In the genomic region with DNA sequence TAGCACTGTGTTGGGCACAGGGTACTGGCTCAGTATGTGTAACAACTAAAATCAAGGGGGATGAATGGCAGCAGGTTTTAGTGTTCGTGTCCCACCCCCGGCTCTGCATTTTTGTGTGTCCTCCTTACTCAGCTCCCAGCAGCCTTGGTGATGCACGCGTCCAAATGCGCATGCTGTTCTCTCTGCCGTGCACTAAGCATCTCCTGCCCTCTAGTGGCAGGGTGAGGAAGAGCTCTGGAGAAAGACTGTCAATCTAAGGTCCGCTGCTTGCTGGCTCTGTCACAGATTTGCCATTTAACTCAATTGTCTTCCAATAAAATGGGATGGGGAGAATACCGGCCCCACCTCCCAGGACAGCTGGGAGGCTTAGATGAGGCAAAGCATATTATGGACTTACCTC, we compare ENCODE assay signal across 8 cellular contexts.
A peak's percentile ranks its signal among the peaks of the same experiment; 100 is the strongest.
DNase-seq lines count a peak whose midpoint lies in the region; ATAC-seq, FAIRE-seq and TF ChIP-seq lines count a peak whose summit lies in the region.

No MANE protein-coding gene starts in this region.

- H3K36me3 ChIP-seq in Loucy (ENCODE audit: insufficient read depth, low read length) (no peaks in the 10 kb centered on the region), pancreas (no peaks in the 10 kb centered on the region), thyroid gland (no peaks in the 10 kb centered on the region)

- TF ChIP-seq CTCF in Loucy (conservative IDR thresholded peaks at IDR 0.05; ENCODE audit: low read length) (peak; percentile 86), choroid plexus epithelial cell (conservative IDR thresholded peaks at IDR 0.05; ENCODE audit: low read depth, low read length) (peak; percentile 81), pancreas (IDR thresholded peaks at IDR 0.05) (peak in 3 of 4 donors; percentile 13 to 47 (median 24)), thyroid gland (IDR thresholded peaks at IDR 0.05) (peak in 3 of 6 experiments; percentile 17 to 25 (median 24))

- FAIRE-seq in pancreas (lab: Jason Lieb, UNC), result no peak

- no peaks in the 10 kb centered on the region for H3K9me2 ChIP-seq in Loucy (replicated peaks; ENCODE audit: low read depth, low read length)

- intact Hi-C loops in pancreas (cut with DNase I), result loop anchor here in 1 of 3 donors (5.0 kb wide), 1 partner anchor 216 kb away; no protein-coding TSS in a partner anchor
- intact Hi-C loops in thyroid gland (cut with DNase I), result loop anchor here (5.0 kb wide), 1 partner anchor 334 kb away; no protein-coding TSS in a partner anchor

- no peaks in the 10 kb centered on the region for H3K79me2 ChIP-seq in Loucy (ENCODE audit: insufficient read depth, low read length)

- no peaks in the 10 kb centered on the region for H3K27me3 ChIP-seq in Loucy (ENCODE audit: insufficient read depth, low read length, poor library complexity, severe bottlenecking)
- H3K27me3 ChIP-seq in pancreas, result peaks cover 0 to 3% (median 0%) of the 10 kb centered on the region in 4 donors
- H3K27me3 ChIP-seq in thyroid gland, result no peaks in the 10 kb centered on the region

- ATAC-seq in pancreas (peak in 3 of 4 donors; percentile 35 to 38 (median 36)), HG02885 (IDR thresholded peaks at IDR 0.05; ENCODE audit: poor library complexity, unreplicated experiment) (no peak), HG02623 (IDR thresholded peaks at IDR 0.05; ENCODE audit: unreplicated experiment) (no peak)

- H3K9ac ChIP-seq in Loucy (ENCODE audit: low read depth, low read length, poor library complexity, severe bottlenecking), result no peak overlapping the region

- H3K9me3 ChIP-seq in Loucy (ENCODE audit: insufficient read depth, low read depth, low read length) (no peaks in the 10 kb centered on the region), pancreas (no peaks in the 10 kb centered on the region), thyroid gland (no peaks in the 10 kb centered on the region)

- H3K4me2 ChIP-seq in Loucy (ENCODE audit: low read depth, low read length, poor library complexity, severe bottlenecking), result no peak overlapping the region

- H2AFZ ChIP-seq in Loucy (ENCODE audit: low read length), result no peak overlapping the region

- no peaks in the 10 kb centered on the region for H4K20me1 ChIP-seq in Loucy (ENCODE audit: insufficient read depth, low read length, poor library complexity, severe bottlenecking)

- no peak overlapping the region for H3K4me3 ChIP-seq in Loucy (ENCODE audit: low read length, poor library complexity, severe bottlenecking)
- no peak overlapping the region for H3K4me3 ChIP-seq in choroid plexus epithelial cell (ENCODE audit: low read depth, low read length)
- H3K4me3 ChIP-seq in pancreas, result no peak overlapping the region
- no peak overlapping the region for H3K4me3 ChIP-seq in thyroid gland (replicated peaks in 1 of 3)

- H3K27ac ChIP-seq in pancreas (no peak overlapping the region), thyroid gland (no peak overlapping the region)

- no peaks in the 10 kb centered on the region for H3K4me1 ChIP-seq in Loucy (ENCODE audit: insufficient read depth, low read length, poor library complexity, severe bottlenecking)
- no peaks in the 10 kb centered on the region for H3K4me1 ChIP-seq in pancreas
- H3K4me1 ChIP-seq in thyroid gland, result no peaks in the 10 kb centered on the region

- WGBS in pancreas, 2 donors, result 65 to 69% methylated on average over 8 of the region's 8 CpGs
- 85 to 89% methylated on average over 8 of the region's 8 CpGs for WGBS in thyroid gland, 2 donors

- TF ChIP-seq POLR2A in thyroid gland (IDR thresholded peaks at IDR 0.05), result no peak

- H3F3A ChIP-seq in Loucy (ENCODE audit: low read depth), result no peaks in the 10 kb centered on the region

- DNase-seq in SIG-M5 treated with dmso at 0.1 percent for 504 hours (lab: John Stamatoyannopoulos, UW; ENCODE audit: unreplicated experiment) (peak; percentile 34), SIG-M5 (lab: John Stamatoyannopoulos, UW) (no peak), choroid plexus epithelial cell (ENCODE audit: low read depth) (peak; percentile 47), pancreas (no peak), thyroid gland (no peak)

Comparison
In these comparisons a context has a peak if more than half of its experiments do, and no peak if none do; other contexts are left out.
1. DNase-seq: peak in SIG-M5 treated with dmso at 0.1 percent for 504 hours (single experiment) and choroid plexus epithelial cell (single experiment); none in SIG-M5 (single experiment), pancreas (0 of 6) and thyroid gland (0 of 2).
2. ATAC-seq: peak in pancreas (3 of 4); none in HG02885 (single experiment) and HG02623 (single experiment).